In the genomic region with DNA sequence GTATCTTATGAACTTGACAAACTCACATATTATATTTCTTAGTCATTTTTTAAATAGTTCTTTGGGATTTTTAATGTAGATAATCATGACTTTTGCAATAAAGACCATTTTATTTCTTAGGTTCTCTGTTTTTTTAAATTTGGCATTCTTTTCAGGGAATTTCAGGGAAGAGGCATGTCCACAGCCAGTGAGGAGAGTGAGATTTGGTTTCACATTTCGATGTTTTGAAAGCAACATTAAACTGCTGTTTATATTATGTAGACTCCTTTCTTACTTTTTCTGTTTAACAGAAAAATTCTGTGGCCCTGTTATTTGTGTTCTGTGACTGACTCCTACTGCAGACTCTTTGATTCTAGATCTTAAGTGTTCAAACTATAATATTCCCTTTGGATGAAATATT, we compare ENCODE assay signal across 13 cellular contexts.
"Had no signal": no experiment of that assay in that cellular context is flagged by ENCODE, and none has a peak within 500 bp of the region (broad histone marks: within the 10 kb centered on the region; RNA-seq: fewer than 3 reads in every experiment).

No MANE protein-coding gene starts in this region.

- H3K4me1 ChIP-seq: thyroid gland had no signal

- H3K27me3 ChIP-seq: adrenal gland, foreskin keratinocyte, thyroid gland had no signal

- H3K9me3 ChIP-seq: adrenal gland, thyroid gland had no signal

- H3K36me3 ChIP-seq: adrenal gland, thyroid gland had no signal

- DNase-seq: activated CD4-positive, alpha-beta T cell treated with anti-CD3 and anti-CD28 coated beads, Interleukin-2, amount 10 ng/mL, durations not matched to agents 7 days and 5 days; activated CD4-positive, CD25-positive, alpha-beta regulatory T cell; activated CD8-positive, alpha-beta memory T cell treated with anti-CD3 and anti-CD28 coated beads for 24 hours; activated naive CD4-positive, alpha-beta T cell treated with anti-CD3 and anti-CD28 coated beads, Interleukin-2, amount 10 ng/mL, durations not matched to agents 7 days and 5 days; adrenal gland; effector CD8-positive, alpha-beta T cell; foreskin keratinocyte; kidney; naive thymus-derived CD4-positive, alpha-beta T cell; nucleus accumbens; thyroid gland had no signal

- H3K27ac ChIP-seq: adrenal gland, coronary artery, foreskin keratinocyte, thyroid gland had no signal

- H3K4me3 ChIP-seq: adrenal gland, coronary artery, skin epidermis, thyroid gland had no signal

- ATAC-seq: foreskin keratinocyte; naive thymus-derived CD4-positive, alpha-beta T cell had no signal
